In the genomic region with DNA sequence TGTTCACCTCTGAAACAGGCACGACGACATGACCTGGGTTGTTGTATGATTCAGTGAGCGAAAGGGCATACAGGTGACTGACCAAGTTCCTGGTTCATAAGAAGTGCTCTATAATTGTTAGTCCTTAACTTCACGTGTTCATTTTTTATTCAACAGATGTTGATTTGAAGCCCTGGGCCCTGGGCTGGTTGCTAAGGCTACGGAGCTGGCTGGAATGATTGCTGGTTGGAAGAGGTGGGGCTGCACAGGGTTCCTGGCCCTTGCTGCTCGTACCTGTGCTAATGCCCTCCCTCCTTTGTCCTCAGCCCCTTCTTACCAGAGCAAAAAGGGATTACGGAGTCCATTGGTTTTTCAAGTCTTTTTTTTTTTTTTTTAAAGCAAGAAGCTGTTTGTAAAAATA, we compare ENCODE assay signal across 25 cellular contexts.
"Had no signal": no experiment of that assay in that cellular context is flagged by ENCODE, and none has a peak within 500 bp of the region (broad histone marks: within the 10 kb centered on the region; RNA-seq: fewer than 3 reads in every experiment).

No MANE protein-coding gene starts in this region.

- DNase-seq: activated CD4-positive, alpha-beta T cell treated with anti-CD3 and anti-CD28 coated beads, Interleukin-2, amount 50 U/mL, for 1 hour; activated CD4-positive, CD25-positive, alpha-beta regulatory T cell treated with anti-CD3 and anti-CD28 coated beads, Interleukin-2, amount 50 U/mL, for 72 hours; activated CD8-positive, alpha-beta memory T cell treated with anti-CD3 and anti-CD28 coated beads, Interleukin-2, amount 50 U/mL, for 48 hours; activated effector memory CD4-positive, alpha-beta T cell treated with Interleukin-2 at 50 U/mL for 16 hours; activated naive CD4-positive, alpha-beta T cell treated with anti-CD3 and anti-CD28 coated beads, Interleukin-2, amount 10 ng/mL, durations not matched to agents 7 days and 5 days; activated naive CD8-positive, alpha-beta T cell treated with anti-CD3 and anti-CD28 coated beads, Interleukin-2, amount 50 U/mL, for 24 hours; activated T-cell treated with anti-CD3 and anti-CD28 coated beads, Interleukin-2, amount 50 U/mL, for 48 hours; anterior cingulate cortex; caudate nucleus; endodermal cell; foreskin fibroblast; left colon; lower lobe of right lung; naive thymus-derived CD8-positive, alpha-beta T cell; pancreas; stimulated activated CD4-positive, alpha-beta T cell treated with anti-CD3 and anti-CD28 coated beads, Interleukin-4, amount 100 ng/mL, for 1 hour; upper lobe of left lung had no signal

- ATAC-seq: activated naive CD8-positive, alpha-beta T cell treated with anti-CD3 and anti-CD28 coated beads, Interleukin-2, amount 50 U/mL, for 24 hours; left colon; lower lobe of right lung; naive thymus-derived CD8-positive, alpha-beta T cell; pancreas; sciatic nerve had no signal

- H3K27ac ChIP-seq: epithelial cell of prostate, hepatocyte, lower lobe of right lung, neutrophil, pancreas, thoracic aorta, upper lobe of left lung had no signal

- H3K9me3 ChIP-seq: lower lobe of right lung, neutrophil, pancreas, thoracic aorta, upper lobe of left lung had no signal

- H3K4me1 ChIP-seq: lower lobe of right lung, pancreas, upper lobe of left lung had no signal

- FAIRE-seq: colon, islet of Langerhans, pancreas had no signal

- H3K4me3 ChIP-seq: hepatocyte, lower lobe of right lung, pancreas, smooth muscle cell, thoracic aorta, upper lobe of left lung had no signal

- H3K36me3 ChIP-seq: lower lobe of right lung, neutrophil, pancreas, thoracic aorta, upper lobe of left lung had no signal
